Comparison of ENCODE assay signal across 8 cellular contexts in the genomic region with DNA sequence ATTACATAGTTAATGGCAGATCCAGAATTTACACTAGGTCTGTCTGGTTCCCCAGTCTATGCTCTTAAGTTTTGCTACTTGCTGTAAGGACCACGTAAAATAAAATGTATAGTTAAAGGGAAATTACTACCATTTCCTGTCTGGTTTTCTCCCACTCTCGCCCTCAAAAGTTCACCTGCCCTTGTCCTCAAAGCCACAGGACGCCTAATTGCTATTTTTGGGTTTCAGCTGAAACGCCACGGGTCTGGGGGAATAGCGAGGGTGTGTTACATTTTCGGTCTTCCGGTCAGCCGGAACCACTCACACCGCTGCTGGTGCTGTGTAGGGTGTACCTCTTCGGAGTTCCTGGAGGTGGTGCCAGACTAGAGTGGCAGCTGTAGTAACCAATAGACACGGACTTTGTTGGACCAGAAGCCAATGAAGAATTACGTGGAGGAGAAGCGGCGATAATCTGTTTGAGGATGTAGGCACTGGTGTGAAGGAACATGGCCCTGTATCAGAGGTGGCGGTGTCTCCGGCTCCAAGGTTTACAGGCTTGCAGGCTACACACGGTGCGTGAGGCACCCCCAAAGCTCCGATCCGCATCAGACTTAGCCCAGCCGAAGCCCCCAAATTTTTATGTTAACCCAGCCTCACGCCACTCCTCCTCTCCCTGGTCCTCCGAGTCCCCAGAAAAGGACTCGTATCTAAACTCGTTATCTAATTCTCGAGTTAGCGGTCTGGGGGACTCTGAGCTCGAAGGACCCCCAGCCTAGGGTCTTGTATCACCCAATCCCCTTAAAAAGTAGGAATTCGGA. TPM values are rescaled to one million over a fixed set of nuclear protein-coding genes. Genes with fewer than 3 reads are reported as not detected.
DNase-seq lines count a peak whose midpoint lies in the region; ATAC-seq and TF ChIP-seq lines count a peak whose summit lies in the region.

A gene with protein sequence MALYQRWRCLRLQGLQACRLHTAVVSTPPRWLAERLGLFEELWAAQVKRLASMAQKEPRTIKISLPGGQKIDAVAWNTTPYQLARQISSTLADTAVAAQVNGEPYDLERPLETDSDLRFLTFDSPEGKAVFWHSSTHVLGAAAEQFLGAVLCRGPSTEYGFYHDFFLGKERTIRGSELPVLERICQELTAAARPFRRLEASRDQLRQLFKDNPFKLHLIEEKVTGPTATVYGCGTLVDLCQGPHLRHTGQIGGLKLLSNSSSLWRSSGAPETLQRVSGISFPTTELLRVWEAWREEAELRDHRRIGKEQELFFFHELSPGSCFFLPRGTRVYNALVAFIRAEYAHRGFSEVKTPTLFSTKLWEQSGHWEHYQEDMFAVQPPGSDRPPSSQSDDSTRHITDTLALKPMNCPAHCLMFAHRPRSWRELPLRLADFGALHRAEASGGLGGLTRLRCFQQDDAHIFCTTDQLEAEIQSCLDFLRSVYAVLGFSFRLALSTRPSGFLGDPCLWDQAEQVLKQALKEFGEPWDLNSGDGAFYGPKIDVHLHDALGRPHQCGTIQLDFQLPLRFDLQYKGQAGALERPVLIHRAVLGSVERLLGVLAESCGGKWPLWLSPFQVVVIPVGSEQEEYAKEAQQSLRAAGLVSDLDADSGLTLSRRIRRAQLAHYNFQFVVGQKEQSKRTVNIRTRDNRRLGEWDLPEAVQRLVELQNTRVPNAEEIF (plus strand): TSS at position 454 of the 797 bp plus-strand sequence. CDS start 32 bp downstream, at position 486.

- no peaks in the 10 kb centered on the region for H3K9me3 Mint-ChIP-seq in activated T-helper 2 cell treated with anti-CD3 and anti-CD28 coated beads, Interferon-gamma antibody, Interleukin-2, Interleukin-4, amounts not matched to agents 10 μg/mL and 5 μg/mL and 100 μg/mL, durations not matched to agents 14 hours and 24 hours and 36 hours
- H3K9me3 Mint-ChIP-seq in nephron, result no peaks in the 10 kb centered on the region
- no peaks in the 10 kb centered on the region for H3K9me3 Mint-ChIP-seq in stimulated activated naive CD8-positive, alpha-beta T cell treated with anti-CD3 and anti-CD28 coated beads, Interleukin-15, Interleukin-2, amounts not matched to agents 100 ng/mL and 50 ng/mL, for 24 hours

- ATAC-seq in RWPE2 (ENCODE audit: low read depth), result peak; percentile 99

- H3K27ac ChIP-seq in RWPE2 (ENCODE audit: poor library complexity, severe bottlenecking), result peak within 1 kb of the TSS; percentile 37

- no peaks in the 10 kb centered on the region for H3K9me3 ChIP-seq in RWPE2 (ENCODE audit: severe bottlenecking)

- H3K27me3 Mint-ChIP-seq in activated T-helper 2 cell treated with anti-CD3 and anti-CD28 coated beads, Interferon-gamma antibody, Interleukin-2, Interleukin-4, amounts not matched to agents 10 μg/mL and 5 μg/mL and 100 μg/mL, durations not matched to agents 14 hours and 24 hours and 36 hours (ENCODE audit: low read depth), result no peaks in the 10 kb centered on the region
- no peaks in the 10 kb centered on the region for H3K27me3 Mint-ChIP-seq in nephron (ENCODE audit: low read depth)
- H3K27me3 Mint-ChIP-seq in stimulated activated naive CD8-positive, alpha-beta T cell treated with anti-CD3 and anti-CD28 coated beads, Interleukin-15, Interleukin-2, amounts not matched to agents 100 ng/mL and 50 ng/mL, for 24 hours, result no peaks in the 10 kb centered on the region

- H3K27ac Mint-ChIP-seq in activated T-helper 2 cell treated with anti-CD3 and anti-CD28 coated beads, Interferon-gamma antibody, Interleukin-2, Interleukin-4, amounts not matched to agents 10 μg/mL and 5 μg/mL and 100 μg/mL, durations not matched to agents 14 hours and 24 hours and 36 hours, result peak within 1 kb of the TSS; percentile 98
- H3K27ac Mint-ChIP-seq in nephron, result peak within 1 kb of the TSS; percentile 86 to 91 (median 87)
- peak within 1 kb of the TSS; percentile 98 for H3K27ac Mint-ChIP-seq in stimulated activated naive CD8-positive, alpha-beta T cell treated with anti-CD3 and anti-CD28 coated beads, Interleukin-15, Interleukin-2, amounts not matched to agents 100 ng/mL and 50 ng/mL, for 24 hours

- peak within 1 kb of the TSS; percentile 98 for H3K4me3 Mint-ChIP-seq in activated T-helper 2 cell treated with anti-CD3 and anti-CD28 coated beads, Interferon-gamma antibody, Interleukin-2, Interleukin-4, amounts not matched to agents 10 μg/mL and 5 μg/mL and 100 μg/mL, durations not matched to agents 14 hours and 24 hours and 36 hours (ENCODE audit: low read depth)
- H3K4me3 Mint-ChIP-seq in nephron, result peak within 1 kb of the TSS; percentile 83 to 90 (median 86)
- H3K4me3 Mint-ChIP-seq in stimulated activated naive CD8-positive, alpha-beta T cell treated with anti-CD3 and anti-CD28 coated beads, Interleukin-15, Interleukin-2, amounts not matched to agents 100 ng/mL and 50 ng/mL, for 24 hours, result peak within 1 kb of the TSS; percentile 93

- peaks cover 27% of the 10 kb centered on the region for H3K36me3 Mint-ChIP-seq in activated T-helper 2 cell treated with anti-CD3 and anti-CD28 coated beads, Interferon-gamma antibody, Interleukin-2, Interleukin-4, amounts not matched to agents 10 μg/mL and 5 μg/mL and 100 μg/mL, durations not matched to agents 14 hours and 24 hours and 36 hours (ENCODE audit: low read depth)
- H3K36me3 Mint-ChIP-seq in nephron (ENCODE audit: low read depth), result peaks cover 23% of the 10 kb centered on the region
- peaks cover 29% of the 10 kb centered on the region for H3K36me3 Mint-ChIP-seq in stimulated activated naive CD8-positive, alpha-beta T cell treated with anti-CD3 and anti-CD28 coated beads, Interleukin-15, Interleukin-2, amounts not matched to agents 100 ng/mL and 50 ng/mL, for 24 hours (ENCODE audit: low read depth)

- DNase-seq in EL (peak; percentile 99), H4 (ENCODE audit: low spot score) (peak; percentile 98), LoVo (ENCODE audit: low spot score) (peak; percentile 97), RWPE2 (ENCODE audit: low spot score) (peak; percentile 89), fibroblast of the aortic adventitia (ENCODE audit: low read depth) (peak; percentile 100)
- DNase-seq in activated T-helper 2 cell treated with anti-CD3 and anti-CD28 coated beads, Interferon-gamma antibody, Interleukin-2, Interleukin-4, amounts not matched to agents 10 μg/mL and 5 μg/mL and 100 μg/mL, durations not matched to agents 14 hours and 24 hours and 36 hours (ENCODE audit: low spot score), result peak; percentile 95

- intact Hi-C loops in activated T-helper 2 cell treated with anti-CD3 and anti-CD28 coated beads, Interferon-gamma antibody, Interleukin-2, Interleukin-4, amounts not matched to agents 10 μg/mL and 5 μg/mL and 100 μg/mL, durations not matched to agents 14 hours and 24 hours and 36 hours (cut with micrococcal nuclease), result loop anchor here (1.0 to 2.0 kb wide), 4 partner anchors 30 to 124 kb away; a partner anchor contains a TSS

- TF ChIP-seq CTCF in RWPE2 (IDR thresholded peaks at IDR 0.05; ENCODE audit: poor library complexity, severe bottlenecking) (no peak), fibroblast of the aortic adventitia (IDR thresholded peaks at IDR 0.05; ENCODE audit: insufficient read depth, low read length) (peak; percentile 49), nephron (IDR thresholded peaks at IDR 0.05; ENCODE audit: unreplicated experiment in 3 of 3) (peak in 1 of 3 experiments; percentile 8)

- H3K4me1 ChIP-seq in RWPE2 (ENCODE audit: insufficient read depth, poor library complexity, severe bottlenecking), result peaks cover 11% of the 10 kb centered on the region

- peaks cover 18% of the 10 kb centered on the region for H3K4me1 Mint-ChIP-seq in activated T-helper 2 cell treated with anti-CD3 and anti-CD28 coated beads, Interferon-gamma antibody, Interleukin-2, Interleukin-4, amounts not matched to agents 10 μg/mL and 5 μg/mL and 100 μg/mL, durations not matched to agents 14 hours and 24 hours and 36 hours (ENCODE audit: low read depth)
- peaks cover 13% of the 10 kb centered on the region for H3K4me1 Mint-ChIP-seq in nephron
- peaks cover 23% of the 10 kb centered on the region for H3K4me1 Mint-ChIP-seq in stimulated activated naive CD8-positive, alpha-beta T cell treated with anti-CD3 and anti-CD28 coated beads, Interleukin-15, Interleukin-2, amounts not matched to agents 100 ng/mL and 50 ng/mL, for 24 hours (ENCODE audit: low read depth)

- no peaks in the 10 kb centered on the region for H3K27me3 ChIP-seq in RWPE2 (ENCODE audit: insufficient read depth, poor library complexity, severe bottlenecking)

- peak within 1 kb of the TSS; percentile 53 for H3K4me3 ChIP-seq in RWPE2 (ENCODE audit: severe bottlenecking)
- peak within 1 kb of the TSS; percentile 87 for H3K4me3 ChIP-seq in fibroblast of the aortic adventitia (ENCODE audit: low read depth, low read length)

- H3K36me3 ChIP-seq in RWPE2 (ENCODE audit: low read depth), result peaks cover 35% of the 10 kb centered on the region

RNA-seq across cellular contexts. Expression of the gene that starts here (rescaled TPM):
- total RNA-seq in H4 (2014; rRNA removed; shearing (Covaris generic)), result 8.4 and 12.8 TPM in 2 replicates
- 66.2 and 69.8 TPM in 2 replicates for total RNA-seq in activated T-helper 2 cell treated with anti-CD3 and anti-CD28 coated beads, Interferon-gamma antibody, Interleukin-2, Interleukin-4, amounts not matched to agents 10 μg/mL and 5 μg/mL and 100 μg/mL, durations not matched to agents 14 hours and 24 hours and 36 hours
- 9.8 and 15.9 TPM in 2 replicates for total RNA-seq in fibroblast of the aortic adventitia (ENCODE audit: low replicate concordance)

Comparison
In these comparisons a context has a peak if more than half of its experiments do, and no peak if none do; other contexts are left out.
1. Peak in every context shown above with its lines: DNase-seq, ATAC-seq, H3K4me3 ChIP-seq and H3K27ac ChIP-seq.